Comparison of ENCODE assay signal across 12 cellular contexts in the genomic region with DNA sequence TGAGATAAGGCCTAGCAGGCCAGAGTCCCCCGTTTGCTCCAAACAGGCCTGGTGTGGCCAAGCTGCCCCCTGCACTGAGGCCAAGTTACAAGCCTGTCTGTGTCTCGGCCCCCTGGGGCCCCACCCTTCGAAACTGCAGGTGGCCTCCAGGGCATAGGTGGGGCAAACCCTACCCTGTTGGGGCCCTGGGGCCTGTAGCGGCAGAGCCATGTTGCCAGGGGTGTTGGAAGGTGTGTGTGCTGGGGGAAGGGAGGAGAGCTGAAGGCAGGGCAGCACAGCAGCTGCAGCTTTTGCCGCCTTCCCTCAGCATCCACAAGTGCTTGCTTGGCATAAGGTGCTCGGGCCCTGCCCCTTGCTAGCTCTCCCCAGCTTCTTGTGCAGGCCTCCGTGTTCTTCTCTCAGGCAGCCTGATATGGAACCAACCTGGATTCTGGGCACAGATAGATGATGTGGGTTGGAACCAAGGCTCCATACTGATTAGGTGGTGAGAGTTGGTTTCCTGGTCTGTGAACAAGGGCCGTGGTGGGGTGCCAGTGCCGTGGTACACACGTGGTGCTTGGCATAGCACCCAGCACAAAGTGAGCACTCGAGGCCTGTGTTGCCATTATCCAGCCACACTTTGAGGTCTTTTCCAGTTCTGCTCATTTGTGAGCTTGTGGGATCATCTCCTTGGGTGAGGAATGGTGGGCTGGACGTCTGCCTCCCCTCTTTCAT. TPM values are rescaled to one million over a fixed set of nuclear protein-coding genes. Genes with fewer than 3 reads are reported as not detected.
DNase-seq lines count a peak whose midpoint lies in the region; ATAC-seq, FAIRE-seq and TF ChIP-seq lines count a peak whose summit lies in the region.
"Had no signal": no experiment of that assay in that cellular context is flagged by ENCODE, and none has a peak within 500 bp of the region (broad histone marks: within the 10 kb centered on the region; RNA-seq: fewer than 3 reads in every experiment).

No MANE protein-coding gene starts in this region.

- no peak overlapping the region for H3K4me3 Mint-ChIP-seq in CD14-positive monocyte
- H3K4me3 Mint-ChIP-seq in natural killer cell treated with Interleukin-12 subunit alpha and Interleukin-12 subunit beta and Interleukin-15 and Interleukin-18, amount 100 ng/mL, for 72 hours, result peak overlapping the region; percentile 13
- no peak overlapping the region for H3K4me3 Mint-ChIP-seq in neural progenitor cell

- TF ChIP-seq CTCF in CD14-positive monocyte (IDR thresholded peaks at IDR 0.05), result no peak
- no peak for TF ChIP-seq CTCF in IMR-90 (conservative IDR thresholded peaks at IDR 0.05; ENCODE audit: low read depth, low read length)
- TF ChIP-seq CTCF in K562 (IDR thresholded peaks at IDR 0.05 in 2 of 3, conservative IDR thresholded peaks at IDR 0.05 in 1 of 3; ENCODE audit: insufficient read depth in 2 of 3, low read depth in 1 of 3, low read length in 3 of 3), result 0 out of 6 replicates have a peak, but pooled peaks of 1 of the 3 experiments have one; percentile 6
- TF ChIP-seq CTCF in neural progenitor cell (IDR thresholded peaks at IDR 0.05), result no peak

- no peak overlapping the region for H3K23ac ChIP-seq in IMR-90 (ENCODE audit: low read depth, low read length)

- no peak overlapping the region for H2BK5ac ChIP-seq in IMR-90 (ENCODE audit: low read depth, low read length, poor library complexity, severe bottlenecking)

- ATAC-seq in IMR-90 (ENCODE audit: low read depth) (no peak), K562 (no peak), GM21381 (IDR thresholded peaks at IDR 0.05; ENCODE audit: unreplicated experiment) (no peak)
- peak in 1 of 2 donors; percentile 4 for ATAC-seq in natural killer cell treated with Interleukin-12 subunit alpha and Interleukin-12 subunit beta and Interleukin-15 and Interleukin-18, amount 100 ng/mL, for 72 hours
- ATAC-seq: Panc1 had no signal

- CTCF ChIA-PET in IMR-90 (lab: Yijun Ruan, JAX), result interaction anchor here (0.9 kb wide), 1 partner anchor 13 kb away, joined by 3 read pairs; the partner anchor contains the start of gene IRF1
- CTCF ChIA-PET in K562 (lab: Yijun Ruan, JAX; ENCODE audit: low intra/inter-chr PET ratio), result no interaction called here

- H3K56ac ChIP-seq in IMR-90 (ENCODE audit: extremely low read depth, insufficient read depth, low read length), result no peak overlapping the region; the same call in 1 of the 2 replicates

- TF ChIP-seq POLR2A in IMR-90 (IDR thresholded peaks at IDR 0.05; ENCODE audit: low read depth, low read length) (peak; percentile 34; the same call in 1 of the 2 replicates), K562 (conservative IDR thresholded peaks at IDR 0.05) (no peak)

- no peak overlapping the region for H3K9ac ChIP-seq in IMR-90 (ENCODE audit: low read depth, low read length)
- H3K9ac ChIP-seq in K562 (ENCODE audit: insufficient read depth in 1 of 2, low read depth in 2 of 2, low read length in 2 of 2), result peak overlapping the region in 1 of 2 experiments; percentile 81; a peak in 2 of 4 replicates
- H3K9ac ChIP-seq in neural progenitor cell, result no peak overlapping the region

- H3K4me1 Mint-ChIP-seq in CD14-positive monocyte (peaks cover 66% of the 10 kb centered on the region), neural progenitor cell (peaks cover 7% of the 10 kb centered on the region)
- peaks cover 80 to 81% of the 10 kb centered on the region in 2 donors for H3K4me1 Mint-ChIP-seq in natural killer cell treated with Interleukin-12 subunit alpha and Interleukin-12 subunit beta and Interleukin-15 and Interleukin-18, amount 100 ng/mL, for 72 hours (ENCODE audit: low read depth in 2 of 2)

- H3F3A ChIP-seq in neural progenitor cell (ENCODE audit: low read depth), result peaks cover 4% of the 10 kb centered on the region

- H3K4me2 ChIP-seq in IMR-90 (ENCODE audit: low read depth, low read length) (no peak overlapping the region), K562 (ENCODE audit: insufficient read depth, low read length) (no peak overlapping the region), neural progenitor cell (no peak overlapping the region)

- H3K27ac Mint-ChIP-seq in CD14-positive monocyte (peak overlapping the region in 6 of 7 donors; percentile 30 to 78 (median 66)), neural progenitor cell (no peak overlapping the region)
- H3K27ac Mint-ChIP-seq in natural killer cell treated with Interleukin-12 subunit alpha and Interleukin-12 subunit beta and Interleukin-15 and Interleukin-18, amount 100 ng/mL, for 72 hours, result peak overlapping the region; percentile 90 to 97

- H4K91ac ChIP-seq in IMR-90 (ENCODE audit: insufficient read depth, low read depth, low read length), result no peak overlapping the region

- H4K8ac ChIP-seq in IMR-90 (ENCODE audit: low read depth in 2 of 2, low read length in 2 of 2), result no peak overlapping the region

- no peak overlapping the region; the same call in 1 of the 2 replicates for H2AK5ac ChIP-seq in IMR-90 (ENCODE audit: low read depth, low read length)

- H3K79me2 ChIP-seq in K562 (ENCODE audit: control insufficient read depth, insufficient read depth, low read length), result no peaks in the 10 kb centered on the region
- no peaks in the 10 kb centered on the region for H3K79me2 ChIP-seq in neural progenitor cell (ENCODE audit: low read depth)

- no peak overlapping the region for H2BK120ac ChIP-seq in IMR-90 (ENCODE audit: low read depth, low read length)

- H2AFZ ChIP-seq in IMR-90 (replicated peaks; ENCODE audit: low read length, poor library complexity), result no peak overlapping the region
- H2AFZ ChIP-seq in K562 (ENCODE audit: low read depth, low read length), result no peak overlapping the region
- H2AFZ ChIP-seq in neural progenitor cell (replicated peaks), result no peak overlapping the region

- H2BK15ac ChIP-seq in IMR-90 (ENCODE audit: low read depth, low read length), result no peak overlapping the region

- H3K9me1 ChIP-seq in IMR-90 (ENCODE audit: insufficient read depth, low read length) (peaks cover 13% of the 10 kb centered on the region; the same call in 1 of the 2 replicates), K562 (ENCODE audit: control insufficient read depth, insufficient read depth, low read length) (no peaks in the 10 kb centered on the region)

- H3K36me3 ChIP-seq in IMR-90 (ENCODE audit: control insufficient read depth, insufficient read depth, low read length), result peaks cover 5% of the 10 kb centered on the region
- H3K36me3 ChIP-seq in K562 (ENCODE audit: control insufficient read depth, insufficient read depth, low read length), result peaks cover 3% of the 10 kb centered on the region; the same call in 2 of the 3 replicates
- no peaks in the 10 kb centered on the region for H3K36me3 ChIP-seq in neural progenitor cell

- no peak overlapping the region for H3K18ac ChIP-seq in IMR-90 (ENCODE audit: low read depth, low read length)

- H3K9me3 Mint-ChIP-seq in CD14-positive monocyte (no peaks in the 10 kb centered on the region), neural progenitor cell (no peaks in the 10 kb centered on the region)
- H3K9me3 Mint-ChIP-seq in natural killer cell treated with Interleukin-12 subunit alpha and Interleukin-12 subunit beta and Interleukin-15 and Interleukin-18, amount 100 ng/mL, for 72 hours, result no peaks in the 10 kb centered on the region

- no TSS peak for BruUV-seq in IMR-90 (replicated peaks; lab: Mats Ljungman, UMichigan)
- BruUV-seq in K562 (replicated peaks; lab: Mats Ljungman, UMichigan), result no TSS peak

- in situ Hi-C loops in IMR-90 (cut with MboI; ENCODE audit: low sequenced_read_pairs) (loop anchor here (25.0 kb wide), 1 partner anchor 391 kb away; no protein-coding TSS in a partner anchor), K562 (cut with MboI) (no loop called here)

- TF ChIP-seq RAD21 in IMR-90 (IDR thresholded peaks at IDR 0.05; ENCODE audit: low read length) (no peak), K562 (CRISPR knock-in tag; conservative IDR thresholded peaks at IDR 0.05 in 1 of 2, IDR thresholded peaks at IDR 0.05 in 1 of 2) (no peak)

- H3K4me3 ChIP-seq in IMR-90 (ENCODE audit: insufficient read depth, low read depth, low read length), result no peak overlapping the region
- H3K4me3 ChIP-seq in K562, result no peak overlapping the region
- H3K4me3 ChIP-seq in neural progenitor cell, result no peak overlapping the region

- intact Hi-C loops in CD14-positive monocyte (cut with micrococcal nuclease) (no loop called here), IMR-90 (cut with micrococcal nuclease) (no loop called here), K562 (cut with micrococcal nuclease) (no loop called here)

- POLR2A ChIA-PET in IMR-90 (lab: Charles Lee; ENCODE audit: unreplicated experiment) (interaction anchor here (0.9 to 1.6 kb wide), 2 partner anchors 12 to 50 kb away, joined by 3 read pairs; partner anchors contain the start of gene IRF1), K562 (lab: Yijun Ruan, JAX) (interaction anchor here (0.6 to 6.8 kb wide), 17 partner anchors 7 to 407 kb away, joined by 3 to 115 read pairs (median 6); partner anchors contain the start of genes IRF1, SLC22A4 and SLC22A5)

- peak overlapping the region; percentile 34 for H3K4ac ChIP-seq in IMR-90 (ENCODE audit: low read depth, low read length)

- H2AK9ac ChIP-seq in IMR-90 (replicated peaks; ENCODE audit: low read depth, low read length, poor library complexity), result no peak overlapping the region

- no peaks in the 10 kb centered on the region for H3K27me3 ChIP-seq in IMR-90 (ENCODE audit: control insufficient read depth, insufficient read depth, low read length)
- H3K27me3 ChIP-seq in K562 (ENCODE audit: control insufficient read depth in 2 of 2, insufficient read depth in 2 of 2, low read length in 2 of 2), result no peaks in the 10 kb centered on the region
- no peaks in the 10 kb centered on the region for H3K27me3 ChIP-seq in neural progenitor cell

- H3K27ac ChIP-seq in IMR-90 (ENCODE audit: insufficient read depth, low read length), result no peak overlapping the region
- no peak overlapping the region for H3K27ac ChIP-seq in K562 (ENCODE audit: extremely low read depth, low read depth, low read length)
- H3K27ac ChIP-seq in neural progenitor cell, result no peak overlapping the region

- H2BK20ac ChIP-seq in IMR-90 (ENCODE audit: low read depth, low read length), result no peak overlapping the region

- no peaks in the 10 kb centered on the region for H3K9me3 ChIP-seq in IMR-90 (ENCODE audit: control insufficient read depth, insufficient read depth, low read length)
- H3K9me3 ChIP-seq in K562 (replicated peaks; ENCODE audit: control insufficient read depth, insufficient read depth, low read depth, low read length), result no peaks in the 10 kb centered on the region
- no peaks in the 10 kb centered on the region for H3K9me3 ChIP-seq in neural progenitor cell (ENCODE audit: low read depth)

- H4K20me1 ChIP-seq in IMR-90 (ENCODE audit: insufficient read depth, low read length) (0 out of 2 replicates have a peak, but pooled peaks cover 2% of the 10 kb centered on the region), K562 (replicated peaks; ENCODE audit: control insufficient read depth, insufficient read depth, low read length) (no peaks in the 10 kb centered on the region), neural progenitor cell (ENCODE audit: low read depth) (no peaks in the 10 kb centered on the region)

- dilution Hi-C loops in IMR-90 (cut with HindIII; ENCODE audit: low sequenced_read_pairs, unreplicated experiment), result no loop called here

- FAIRE-seq in K562 (lab: Jason Lieb, UNC), result no peak
- FAIRE-seq: frontal cortex had no signal

- no peak overlapping the region for H4K5ac ChIP-seq in IMR-90 (ENCODE audit: low read depth, low read length)

- H3K4me1 ChIP-seq in IMR-90 (ENCODE audit: control insufficient read depth, insufficient read depth, low read length) (no peaks in the 10 kb centered on the region), K562 (replicated peaks in 1 of 2; ENCODE audit: control insufficient read depth in 2 of 2, insufficient read depth in 2 of 2, low read length in 2 of 2) (peaks cover 0 to 13% of the 10 kb centered on the region in 2 experiments; a peak in 3 of 5 replicates), neural progenitor cell (no peaks in the 10 kb centered on the region)

- no peak overlapping the region for H3K14ac ChIP-seq in IMR-90 (replicated peaks; ENCODE audit: low read depth, low read length)

- no peak for TF ChIP-seq EP300 in K562 (IDR thresholded peaks at IDR 0.05; ENCODE audit: low read length)

- WGBS in IMR-90 (ENCODE audit: extremely low coverage in 2 of 2, insufficient read length in 1 of 2), 2 experiments, result 100% methylated on average over 1 of the region's 12 CpGs; no CpG with 5 or more reads in 1 of the 2 experiments
- 51% methylated on average over 12 of the region's 12 CpGs for WGBS in K562 (ENCODE audit: insufficient coverage, low coverage, missing lambda C conversion rate)

- peaks cover 0 to 2% (median 1%) of the 10 kb centered on the region in 3 donors for H3K27me3 Mint-ChIP-seq in CD14-positive monocyte (ENCODE audit: low read depth in 3 of 3)
- H3K27me3 Mint-ChIP-seq in natural killer cell treated with Interleukin-12 subunit alpha and Interleukin-12 subunit beta and Interleukin-15 and Interleukin-18, amount 100 ng/mL, for 72 hours, result no peaks in the 10 kb centered on the region
- peaks cover 6% of the 10 kb centered on the region for H3K27me3 Mint-ChIP-seq in neural progenitor cell (ENCODE audit: insufficient read depth, low read depth)

- no peak for DNase-seq in CD14-positive monocyte (ENCODE audit: low spot score)
- no peak for DNase-seq in IMR-90
- no peak for DNase-seq in K562 (ENCODE audit: extremely low read depth in 1 of 4, low spot score in 3 of 4)
- peak; percentile 57 for DNase-seq in natural killer cell treated with Interleukin-12 subunit alpha and Interleukin-12 subunit beta and Interleukin-15 and Interleukin-18, amount 100 ng/mL, for 72 hours (ENCODE audit: low spot score)
- DNase-seq in AG08395 (ENCODE audit: low spot score), result no peak
- DNase-seq in NCI-H524 (lab: John Stamatoyannopoulos, UW), result no peak
- no peak for DNase-seq in neural progenitor cell (ENCODE audit: low spot score)
- DNase-seq: caudate nucleus, NCI-H1694 treated with DMSO at 0.1 percent for 48 hours had no signal

- H3K36me3 Mint-ChIP-seq in CD14-positive monocyte (peaks cover 39 to 46% of the 10 kb centered on the region in 2 donors), neural progenitor cell (no peaks in the 10 kb centered on the region)
- no peaks in the 10 kb centered on the region for H3K36me3 Mint-ChIP-seq in natural killer cell treated with Interleukin-12 subunit alpha and Interleukin-12 subunit beta and Interleukin-15 and Interleukin-18, amount 100 ng/mL, for 72 hours

- H3K79me1 ChIP-seq in IMR-90 (ENCODE audit: low read depth in 1 of 2, low read length in 2 of 2), result peaks cover 0 to 6% of the 10 kb centered on the region in 2 experiments; a peak in 1 of 4 replicates

RNA-seq across cellular contexts. Expression of gene IRF1, which starts 12.6 kb away (rescaled TPM):
- 100 to 1,000 TPM; 125 to 129 TPM for polyA plus RNA-seq in CD14-positive monocyte
- 6.9 and 11.1 TPM in 2 replicates for total RNA-seq in IMR-90 (2012; rRNA removed)
- 16.5 and 18.9 TPM in 2 replicates for polyA plus RNA-seq in IMR-90 (2012; rRNA removed)
- polyA plus RNA-seq in IMR-90 (2012; cell fraction: cytosol; rRNA removed), result 13.2 and 15.9 TPM in 2 replicates
- 25.7 and 30.6 TPM in 2 replicates for polyA plus RNA-seq in IMR-90 (2012; cell fraction: nucleus; rRNA removed; ENCODE audit: low replicate concordance)
- total RNA-seq in K562 (2011; cell fraction: chromatin; rRNA removed; ENCODE audit: low replicate concordance), result 28.2 and 57.3 TPM in 2 replicates
- 33.9 and 37.9 TPM in 2 replicates for total RNA-seq in K562 (2011; cell fraction: nucleolus; rRNA removed)
- total RNA-seq in K562 (2011; cell fraction: nucleoplasm; rRNA removed), result 29.7 and 35.8 TPM in 2 replicates
- 3.0 and 4.4 TPM in 2 replicates for total RNA-seq in K562 (2014; rRNA removed)
- 4.4 and 6.1 TPM in 2 replicates for total RNA-seq in K562 (2014; rRNA removed; fragmentation: Illumina TruSeq; extraction: Trizol)
- 7.4 and 8.2 TPM in 2 replicates for total RNA-seq in K562 (2015; rRNA removed; fragmentation: Illumina TruSeq; extraction: Trizol)
- total RNA-seq in K562 (2021), result 10.6 and 12.3 TPM in 2 replicates
- 4.9 and 5.4 TPM in 2 replicates for polyA plus RNA-seq in K562 (2011; rRNA removed)
- polyA plus RNA-seq in K562 (2011; cell fraction: cytosol; rRNA removed), result 3.6 and 5.0 TPM in 2 replicates
- 12.7 and 17.0 TPM in 2 replicates for polyA plus RNA-seq in K562 (2011; cell fraction: nucleus; rRNA removed)
- polyA plus RNA-seq in K562 (2012), result 7.0 and 22.7 TPM in 2 replicates
- polyA plus RNA-seq in K562 (2014; fragmentation: Illumina TruSeq; extraction: Trizol), result 5.3 and 7.3 TPM in 2 replicates
- polyA plus RNA-seq in K562 (2014; fragmentation: Nextera tagmentation; extraction: Ambion mirVana), result 1 to 10 TPM; 1.1 to 1.3 TPM
- 5.9 and 6.0 TPM in 2 replicates for polyA plus RNA-seq in K562 (2014; rRNA removed)
- polyA minus RNA-seq in K562 (2011; rRNA and poly(A)+ RNA removed), result 14.3 and 15.6 TPM in 2 replicates
- 4.2 and 9.4 TPM in 2 replicates for polyA minus RNA-seq in K562 (2011; cell fraction: cytosol; rRNA and poly(A)+ RNA removed)
- 19.7 and 23.8 TPM in 2 replicates for polyA minus RNA-seq in K562 (2011; cell fraction: nucleus; rRNA and poly(A)+ RNA removed)
- total RNA-seq in natural killer cell treated with Interleukin-12 subunit alpha and Interleukin-12 subunit beta and Interleukin-15 and Interleukin-18, amount 100 ng/mL, for 72 hours, result 100 to 1,000 TPM; 351 to 512 TPM
- 3.7 and 7.1 TPM in 2 replicates for total RNA-seq in neural progenitor cell (ENCODE audit: low replicate concordance)

Comparison
In these comparisons a context has a peak if more than half of its experiments do, and no peak if none do; other contexts are left out.
1. RNA of gene IRF1, which starts 12.6 kb away (total RNA-seq): 351 to 512 TPM in natural killer cell treated with Interleukin-12 subunit alpha and Interleukin-12 subunit beta and Interleukin-15 and Interleukin-18, amount 100 ng/mL, for 72 hours; 6.9 to 11.1 TPM in IMR-90, 3.0 to 57.3 TPM in K562 and 3.7 to 7.1 TPM in neural progenitor cell; every median in the first group is over 4 times any median in the second.